ENCODE assay signal across 2 cellular contexts in genomic region chr2:54858021-54858681, GRCh38.
TF ChIP-seq lines count a peak whose summit lies in the region.

No MANE protein-coding gene starts in this region.

TF ChIP-seq in IMR-90, 13 proteins besides CTCF, POLR2A, EP300 and RAD21:
- TF ChIP-seq RCOR1 (IDR thresholded peaks at IDR 0.05; ENCODE audit: insufficient replicate concordance, low read length) (no peak), RFX5 (IDR thresholded peaks at IDR 0.05; ENCODE audit: low read depth, low read length) (no peak), ELK1 (IDR thresholded peaks at IDR 0.05; ENCODE audit: borderline replicate concordance, low read depth, low read length) (no peak), CEBPB (IDR thresholded peaks at IDR 0.05; ENCODE audit: low read depth, low read length) (no peak; the same call in 1 of the 2 replicates), NFE2L2 (IDR thresholded peaks at IDR 0.05; ENCODE audit: low read depth, low read length) (no peak)

TF ChIP-seq in GM12878, 131 proteins besides CTCF, POLR2A, EP300 and RAD21:
- TF ChIP-seq CREM (IDR thresholded peaks at IDR 0.05; ENCODE audit: low read depth) (no peak), YY1 (IDR thresholded peaks at IDR 0.05; ENCODE audit: low read depth, low read length) (0 out of 2 replicates have a peak, but pooled peaks have one; percentile 8), TCF7 (IDR thresholded peaks at IDR 0.05; ENCODE audit: borderline replicate concordance) (peak; percentile 59; the same call in 1 of the 2 replicates)
